17 cellular contexts compared by ENCODE assay signal in the genomic region with DNA sequence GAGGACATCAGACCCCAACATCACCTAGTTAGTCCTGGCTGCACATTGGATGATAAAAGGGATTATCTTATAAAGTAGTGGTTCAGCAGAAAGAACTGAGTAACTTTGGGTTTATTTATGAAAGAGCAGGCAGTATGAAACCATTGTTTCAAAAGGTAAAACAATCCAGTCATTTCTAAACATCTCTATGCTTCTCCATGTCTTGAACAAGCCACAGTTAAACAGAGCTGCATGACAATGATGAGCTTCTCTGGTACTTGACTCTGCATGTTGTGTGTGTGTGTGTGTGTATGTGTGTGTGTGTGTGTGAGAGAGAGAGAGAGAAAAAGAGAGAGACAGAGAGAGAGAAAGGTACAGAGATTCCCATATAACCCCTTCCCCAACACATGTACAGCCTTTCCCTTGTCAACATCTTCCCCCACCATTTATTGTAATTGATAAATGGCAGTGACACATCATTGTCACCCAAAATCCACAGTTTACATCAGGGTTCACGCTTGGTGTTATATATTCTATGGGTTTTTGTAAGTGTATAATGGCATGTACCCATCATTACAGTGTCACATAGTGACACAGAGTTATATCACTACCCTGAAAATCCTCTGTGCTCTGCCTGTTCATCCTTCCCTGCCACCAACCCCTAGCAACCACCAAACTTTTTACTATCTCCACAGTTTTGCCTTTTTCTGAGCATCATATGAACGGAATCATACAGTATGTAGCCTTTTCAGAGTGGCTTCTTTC. TPM values are rescaled to one million over a fixed set of nuclear protein-coding genes. Genes with fewer than 3 reads are reported as not detected.
DNase-seq lines count a peak whose midpoint lies in the region; ATAC-seq lines count a peak whose summit lies in the region.
"Had no signal": no experiment of that assay in that cellular context is flagged by ENCODE, and none has a peak within 500 bp of the region (broad histone marks: within the 10 kb centered on the region; RNA-seq: fewer than 3 reads in every experiment).

No MANE protein-coding gene starts in this region.

- no peak overlapping the region for H3K4me3 Mint-ChIP-seq in activated CD8-positive, alpha-beta memory T cell treated with anti-CD3 and anti-CD28 coated beads, Interleukin-2, amount 10 ng/mL, durations not matched to agents 7 days and 5 days
- no peak overlapping the region for H3K4me3 Mint-ChIP-seq in activated T-helper 17 cell treated with anti-CD3 and anti-CD28 coated beads, Interleukin-2, amount 50 U/mL, for 72 hours
- no peak overlapping the region for H3K4me3 Mint-ChIP-seq in stimulated activated naive B cell treated with anti-CD40 and anti-IgM and Interleukin-4, amounts not matched to agents 10 μg/mL and 1 μg/mL and 100 μg/mL, for 72 hours
- H3K4me3 Mint-ChIP-seq: B cell; CD4-positive, alpha-beta T cell; GM23338 had no signal

- peaks cover 10% of the 10 kb centered on the region for H3K27me3 Mint-ChIP-seq in activated CD8-positive, alpha-beta memory T cell treated with anti-CD3 and anti-CD28 coated beads, Interleukin-2, amount 10 ng/mL, durations not matched to agents 7 days and 5 days
- H3K27me3 Mint-ChIP-seq in activated T-helper 17 cell treated with anti-CD3 and anti-CD28 coated beads, Interleukin-2, amount 50 U/mL, for 72 hours, result peaks cover 16% of the 10 kb centered on the region
- peaks cover 34 to 50% of the 10 kb centered on the region in 2 donors for H3K27me3 Mint-ChIP-seq in stimulated activated naive B cell treated with anti-CD40 and anti-IgM and Interleukin-4, amounts not matched to agents 10 μg/mL and 1 μg/mL and 100 μg/mL, for 72 hours

- peaks cover 19% of the 10 kb centered on the region for H3K4me1 Mint-ChIP-seq in activated CD8-positive, alpha-beta memory T cell treated with anti-CD3 and anti-CD28 coated beads, Interleukin-2, amount 10 ng/mL, durations not matched to agents 7 days and 5 days
- H3K4me1 Mint-ChIP-seq in activated T-helper 17 cell treated with anti-CD3 and anti-CD28 coated beads, Interleukin-2, amount 50 U/mL, for 72 hours, result no peaks in the 10 kb centered on the region
- peaks cover 2 to 8% of the 10 kb centered on the region in 2 donors for H3K4me1 Mint-ChIP-seq in stimulated activated naive B cell treated with anti-CD40 and anti-IgM and Interleukin-4, amounts not matched to agents 10 μg/mL and 1 μg/mL and 100 μg/mL, for 72 hours
- H3K4me1 Mint-ChIP-seq: B cell, GM23338 had no signal

- H3K27ac Mint-ChIP-seq in activated CD8-positive, alpha-beta memory T cell treated with anti-CD3 and anti-CD28 coated beads, Interleukin-2, amount 10 ng/mL, durations not matched to agents 7 days and 5 days, result no peak overlapping the region
- no peak overlapping the region for H3K27ac Mint-ChIP-seq in activated T-helper 17 cell treated with anti-CD3 and anti-CD28 coated beads, Interleukin-2, amount 50 U/mL, for 72 hours
- no peak overlapping the region for H3K27ac Mint-ChIP-seq in stimulated activated naive B cell treated with anti-CD40 and anti-IgM and Interleukin-4, amounts not matched to agents 10 μg/mL and 1 μg/mL and 100 μg/mL, for 72 hours
- H3K27ac Mint-ChIP-seq: B cell; CD4-positive, alpha-beta T cell; GM23338 had no signal

- peak; percentile 23 for ATAC-seq in activated CD8-positive, alpha-beta memory T cell treated with anti-CD3 and anti-CD28 coated beads, Interleukin-2, amount 10 ng/mL, durations not matched to agents 7 days and 5 days
- ATAC-seq in GM19351 (IDR thresholded peaks at IDR 0.05; ENCODE audit: unreplicated experiment), result peak; percentile 78
- ATAC-seq in activated T-helper 17 cell treated with anti-CD3 and anti-CD28 coated beads, Interleukin-2, amount 50 U/mL, for 72 hours (replicated peaks), result peak; percentile 70
- ATAC-seq in stimulated activated naive B cell treated with anti-CD40 and anti-IgM and Interleukin-4, amounts not matched to agents 10 μg/mL and 1 μg/mL and 100 μg/mL, for 72 hours (replicated peaks), result peak; percentile 50 to 58
- ATAC-seq: GM23338, HepG2 had no signal

- CTCF ChIA-PET in activated CD8-positive, alpha-beta memory T cell treated with anti-CD3 and anti-CD28 coated beads, Interleukin-2, amount 10 ng/mL, durations not matched to agents 7 days and 5 days (lab: Charles Lee), result interaction anchor here (1.4 kb wide), 1 partner anchor 16 kb away, joined by 4 read pairs; no protein-coding TSS in a partner anchor

- no peaks in the 10 kb centered on the region for H3K36me3 Mint-ChIP-seq in activated CD8-positive, alpha-beta memory T cell treated with anti-CD3 and anti-CD28 coated beads, Interleukin-2, amount 10 ng/mL, durations not matched to agents 7 days and 5 days
- no peaks in the 10 kb centered on the region for H3K36me3 Mint-ChIP-seq in activated T-helper 17 cell treated with anti-CD3 and anti-CD28 coated beads, Interleukin-2, amount 50 U/mL, for 72 hours (ENCODE audit: low read depth)
- no peaks in the 10 kb centered on the region for H3K36me3 Mint-ChIP-seq in stimulated activated naive B cell treated with anti-CD40 and anti-IgM and Interleukin-4, amounts not matched to agents 10 μg/mL and 1 μg/mL and 100 μg/mL, for 72 hours

- no peak for DNase-seq in activated CD8-positive, alpha-beta memory T cell treated with anti-CD3 and anti-CD28 coated beads, Interleukin-2, amount 10 ng/mL, durations not matched to agents 7 days and 5 days
- no peak for DNase-seq in activated CD8-positive, alpha-beta memory T cell treated with anti-CD3 and anti-CD28 coated beads for 24 hours
- DNase-seq in stimulated activated naive B cell treated with anti-CD40 and anti-IgM and Interleukin-4, amounts not matched to agents 10 μg/mL and 1 μg/mL and 100 μg/mL, for 72 hours, result no peak
- DNase-seq in SIG-M5 (lab: John Stamatoyannopoulos, UW) (no peak), AML-193 (lab: John Stamatoyannopoulos, UW) (no peak)
- DNase-seq: ACHN; C1 segment of cervical spinal cord; CD4-positive, alpha-beta T cell; DMS79; H7 had no signal

- no peaks in the 10 kb centered on the region for H3K9me3 Mint-ChIP-seq in activated CD8-positive, alpha-beta memory T cell treated with anti-CD3 and anti-CD28 coated beads, Interleukin-2, amount 10 ng/mL, durations not matched to agents 7 days and 5 days (ENCODE audit: low read depth)
- no peaks in the 10 kb centered on the region for H3K9me3 Mint-ChIP-seq in activated T-helper 17 cell treated with anti-CD3 and anti-CD28 coated beads, Interleukin-2, amount 50 U/mL, for 72 hours
- H3K9me3 Mint-ChIP-seq in stimulated activated naive B cell treated with anti-CD40 and anti-IgM and Interleukin-4, amounts not matched to agents 10 μg/mL and 1 μg/mL and 100 μg/mL, for 72 hours, result no peaks in the 10 kb centered on the region
- H3K9me3 Mint-ChIP-seq: CD4-positive, alpha-beta T cell; GM23338 had no signal

RNA-seq across cellular contexts. Expression of a gene that starts 32.8 kb away (rescaled TPM):
- total RNA-seq in activated CD8-positive, alpha-beta memory T cell treated with anti-CD3 and anti-CD28 coated beads, Interleukin-2, amount 10 ng/mL, durations not matched to agents 7 days and 5 days, result not detected
- total RNA-seq in activated T-helper 17 cell treated with anti-CD3 and anti-CD28 coated beads, Interleukin-2, amount 50 U/mL, for 72 hours, result not detected
- total RNA-seq: A172; B cell; CD4-positive, alpha-beta T cell; G401; GM23338; H7; HepG2 had no signal

RNA-seq across cellular contexts. Expression of a gene that starts 36.5 kb away (rescaled TPM):
- total RNA-seq in activated CD8-positive, alpha-beta memory T cell treated with anti-CD3 and anti-CD28 coated beads, Interleukin-2, amount 10 ng/mL, durations not matched to agents 7 days and 5 days, result not detected
- not detected for total RNA-seq in activated T-helper 17 cell treated with anti-CD3 and anti-CD28 coated beads, Interleukin-2, amount 50 U/mL, for 72 hours
- total RNA-seq: A172; B cell; CD4-positive, alpha-beta T cell; G401; GM23338; H7; HepG2 had no signal

RNA-seq across cellular contexts. Expression of a gene that starts 38.4 kb away (rescaled TPM):
- 10 to 100 TPM; 19.2 to 28.1 TPM for total RNA-seq in activated CD8-positive, alpha-beta memory T cell treated with anti-CD3 and anti-CD28 coated beads, Interleukin-2, amount 10 ng/mL, durations not matched to agents 7 days and 5 days
- 10 to 100 TPM; 26.6 to 57.1 TPM for total RNA-seq in activated T-helper 17 cell treated with anti-CD3 and anti-CD28 coated beads, Interleukin-2, amount 50 U/mL, for 72 hours

Comparison
In these comparisons a context has a peak if more than half of its experiments do, and no peak if none do; other contexts are left out.
1. ATAC-seq: peak in every context shown above with its lines; median percentile 78 in GM19351; 70 in activated T-helper 17 cell treated with anti-CD3 and anti-CD28 coated beads, Interleukin-2, amount 50 U/mL, for 72 hours; 54 in stimulated activated naive B cell treated with anti-CD40 and anti-IgM and Interleukin-4, amounts not matched to agents 10 μg/mL and 1 μg/mL and 100 μg/mL, for 72 hours; 23 in activated CD8-positive, alpha-beta memory T cell treated with anti-CD3 and anti-CD28 coated beads, Interleukin-2, amount 10 ng/mL, durations not matched to agents 7 days and 5 days.